Comparison of ENCODE assay signal across 12 cellular contexts in genomic region chr7:116687801-116688201, GRCh38. TPM values are rescaled to one million over a fixed set of nuclear protein-coding genes. Genes with fewer than 3 reads are reported as not detected.
DNase-seq lines count a peak whose midpoint lies in the region; ATAC-seq and TF ChIP-seq lines count a peak whose summit lies in the region.
"Had no signal": no experiment of that assay in that cellular context is flagged by ENCODE, and none has a peak within 500 bp of the region (broad histone marks: within the 10 kb centered on the region; RNA-seq: fewer than 3 reads in every experiment).

No MANE protein-coding gene starts in this region.

- H3K27me3 ChIP-seq in neuronal stem cell (ENCODE audit: control insufficient read depth in 3 of 3, insufficient read depth in 3 of 3, low read depth in 1 of 3, low read length in 3 of 3) = peaks cover 0 to 13% (median 0%) of the 10 kb centered on the region in 3 experiments

- no peak overlapping the region for H3K4me3 Mint-ChIP-seq in mesothelial cell of epicardium

- no peak overlapping the region for H3K4me3 ChIP-seq in neuronal stem cell (ENCODE audit: low read length in 2 of 2)
- H3K4me3 ChIP-seq: skin epidermis had no signal

- no peak overlapping the region for H2AK5ac ChIP-seq in neuronal stem cell (ENCODE audit: low read depth, low read length)

- H3K27ac Mint-ChIP-seq in mesothelial cell of epicardium = no peak overlapping the region

- H2BK15ac ChIP-seq in neuronal stem cell (ENCODE audit: low read length) = no peak overlapping the region

- H3K4me2 ChIP-seq in neuronal stem cell (ENCODE audit: insufficient read depth, low read length, poor library complexity, severe bottlenecking) = no peak overlapping the region

- no peak for ATAC-seq in GM18867 (IDR thresholded peaks at IDR 0.05; ENCODE audit: unreplicated experiment)

- peaks cover 4% of the 10 kb centered on the region for H3K36me3 Mint-ChIP-seq in mesothelial cell of epicardium

- no peak overlapping the region for H3K14ac ChIP-seq in neuronal stem cell (ENCODE audit: low read length)

- no peak for TF ChIP-seq CTCF in mesothelial cell of epicardium (IDR thresholded peaks at IDR 0.05; ENCODE audit: unreplicated experiment)

- no peaks in the 10 kb centered on the region for H3K9me3 ChIP-seq in neuronal stem cell (replicated peaks in 1 of 2; ENCODE audit: control insufficient read depth in 2 of 2, insufficient read depth in 1 of 2, low read depth in 1 of 2, low read length in 2 of 2)

- H3K9me3 Mint-ChIP-seq in mesothelial cell of epicardium = peaks cover 15% of the 10 kb centered on the region

- H3K36me3 ChIP-seq in neuronal stem cell (replicated peaks in 1 of 2; ENCODE audit: control insufficient read depth in 2 of 2, insufficient read depth in 2 of 2, low read length in 2 of 2) = no peaks in the 10 kb centered on the region

- no peak overlapping the region for H2BK5ac ChIP-seq in neuronal stem cell (ENCODE audit: low read length)

- no peak overlapping the region for H3K18ac ChIP-seq in neuronal stem cell (ENCODE audit: low read length)

- no peak overlapping the region for H3K4ac ChIP-seq in neuronal stem cell (ENCODE audit: low read length)

- peaks cover 4 to 12% of the 10 kb centered on the region in 2 donors for H3K4me1 ChIP-seq in neuronal stem cell (ENCODE audit: control insufficient read depth in 2 of 2, insufficient read depth in 1 of 2, low read depth in 1 of 2, low read length in 2 of 2)

- WGBS in neuronal stem cell (ENCODE audit: extremely low coverage in 2 of 2, insufficient read length in 2 of 2, insufficient replicate concordance in 1 of 2), 2 donors = no CpG with 5 or more reads among the region's 7 CpGs

- no peak overlapping the region for H3K27ac ChIP-seq in neuronal stem cell (replicated peaks; ENCODE audit: low read length)
- H3K27ac ChIP-seq: C4-2B had no signal

- H2AFZ ChIP-seq in neuronal stem cell (ENCODE audit: low read length) = peak overlapping the region; percentile 20

- H3K23ac ChIP-seq in neuronal stem cell (ENCODE audit: low read depth, low read length, poor library complexity) = no peak overlapping the region

- no peak overlapping the region for H2BK120ac ChIP-seq in neuronal stem cell (ENCODE audit: low read depth, low read length)

- H4K91ac ChIP-seq in neuronal stem cell (ENCODE audit: low read depth, low read length, poor library complexity) = no peak overlapping the region

- H3K79me1 ChIP-seq in neuronal stem cell (ENCODE audit: low read depth, low read length) = no peaks in the 10 kb centered on the region

- no peak overlapping the region for H4K8ac ChIP-seq in neuronal stem cell (ENCODE audit: low read depth, low read length)

- H3K4me1 Mint-ChIP-seq in mesothelial cell of epicardium = peaks cover 2% of the 10 kb centered on the region

- DNase-seq in COLO829 (ENCODE audit: low spot score) (peak; percentile 84), NCI-H460 (ENCODE audit: extremely low read depth, low read depth) (peak; percentile 30), epidermal melanocyte (ENCODE audit: insufficient read length, low spot score) (peak; percentile 32), neuronal stem cell (ENCODE audit: low spot score) (peak; percentile 15), DMS79 (lab: John Stamatoyannopoulos, UW) (no peak), mesothelial cell of epicardium (ENCODE audit: low spot score in 2 of 2, unreplicated experiment in 2 of 2) (no peak), COR-L47 (lab: John Stamatoyannopoulos, UW) (no peak)
- DNase-seq: kidney; stimulated activated naive CD4-positive, alpha-beta T cell had no signal

- H3K27me3 Mint-ChIP-seq in mesothelial cell of epicardium (ENCODE audit: low read depth) = no peaks in the 10 kb centered on the region

- H3K9ac ChIP-seq in neuronal stem cell (ENCODE audit: low read depth, low read length, poor library complexity) = no peak overlapping the region

- H2BK12ac ChIP-seq in neuronal stem cell (ENCODE audit: low read length) = no peak overlapping the region

RNA-seq across cellular contexts. Expression of gene MET, which starts 15.8 kb away (rescaled TPM):
- 77.6 and 80.5 TPM in 2 replicates for total RNA-seq in NCI-H460 (2014; rRNA removed; shearing (Covaris generic))
- polyA plus RNA-seq in NCI-H460 (2014; cell fraction: nucleus; rRNA removed) = 21.5 and 42.8 TPM in 2 replicates
- polyA plus RNA-seq in neuronal stem cell (2013, experiment 1 of 2) = 1.2 TPM
- 0.72 TPM for polyA plus RNA-seq in neuronal stem cell (2013, experiment 2 of 2)
- total RNA-seq in mesothelial cell of epicardium = 21.1 to 22.8 TPM (median 22.3 TPM) in 3 replicates

Comparison
In these comparisons a context has a peak if more than half of its experiments do, and no peak if none do; other contexts are left out.
1. DNase-seq: peak in COLO829 (single experiment), NCI-H460 (single experiment), epidermal melanocyte (single experiment) and neuronal stem cell (single experiment); none in DMS79 (single experiment), mesothelial cell of epicardium (0 of 2) and COR-L47 (single experiment).